In genomic region chr19:51131780-51132680, GRCh38 we compare ENCODE assay signal across 8 cellular contexts. TPM values are rescaled to one million over a fixed set of nuclear protein-coding genes. Genes with fewer than 3 reads are reported as not detected.
A peak's percentile ranks its signal among the peaks of the same experiment; 100 is the strongest.
DNase-seq lines count a peak whose midpoint lies in the region; ATAC-seq, FAIRE-seq and TF ChIP-seq lines count a peak whose summit lies in the region.

No MANE protein-coding gene starts in this region.

- H3K27ac Mint-ChIP-seq in CD4-positive, alpha-beta memory T cell = peak overlapping the region; percentile 47 to 89 (median 87)
- H3K27ac Mint-ChIP-seq in MCF 10A (ENCODE audit: low read depth, unreplicated experiment) = no peak overlapping the region

- BruUV-seq in MCF 10A (replicated peaks; lab: Mats Ljungman, UMichigan) = no TSS peak

- peaks cover 0 to 7% (median 0%) of the 10 kb centered on the region in 8 donors for H3K9me3 Mint-ChIP-seq in CD4-positive, alpha-beta memory T cell
- H3K9me3 Mint-ChIP-seq in MCF 10A (ENCODE audit: unreplicated experiment) = peaks cover 4% of the 10 kb centered on the region

- POLR2A ChIA-PET in CD4-positive, alpha-beta memory T cell (lab: Charles Lee; ENCODE audit: partially characterized antibody) = interaction anchor here (0.6 to 1.1 kb wide), 5 partner anchors 8 to 621 kb away, joined by 3 to 6 read pairs (median 3); partner anchors contain the start of gene JOSD2
- POLR2A ChIA-PET in MCF 10A (lab: Yijun Ruan, JAX) = no interaction called here

- peaks cover 27 to 62% (median 43%) of the 10 kb centered on the region in 4 donors for H3K4me1 Mint-ChIP-seq in CD4-positive, alpha-beta memory T cell
- no peaks in the 10 kb centered on the region for H3K4me1 Mint-ChIP-seq in MCF 10A (ENCODE audit: insufficient read depth, unreplicated experiment)

- no peak for ATAC-seq in lung (ENCODE audit: insufficient read depth, low FRiP score)
- no peak for ATAC-seq in psoas muscle

- H3K36me3 ChIP-seq in CD4-positive, alpha-beta memory T cell (ENCODE audit: insufficient read depth, low read length) = no peaks in the 10 kb centered on the region
- H3K36me3 ChIP-seq in lung (ENCODE audit: control insufficient read depth in 2 of 2, insufficient read depth in 2 of 2, low read length in 2 of 2) (no peaks in the 10 kb centered on the region), psoas muscle (ENCODE audit: insufficient read depth in 1 of 2, low read depth in 1 of 2) (no peaks in the 10 kb centered on the region)

- in situ Hi-C loops in astrocyte of the spinal cord (cut with HindIII; ENCODE audit: low sequenced_read_pairs) = no loop called here

- H3K4me3 ChIP-seq in CD4-positive, alpha-beta memory T cell (ENCODE audit: low read length in 2 of 2) = peak overlapping the region in 1 of 2 donors; percentile 32
- no peak overlapping the region for H3K4me3 ChIP-seq in astrocyte of the spinal cord (ENCODE audit: low read depth, low read length)
- no peak overlapping the region for H3K4me3 ChIP-seq in lung
- H3K4me3 ChIP-seq in psoas muscle = no peak overlapping the region

- H3K27me3 Mint-ChIP-seq in CD4-positive, alpha-beta memory T cell = no peaks in the 10 kb centered on the region
- H3K27me3 Mint-ChIP-seq in MCF 10A (ENCODE audit: insufficient read depth, unreplicated experiment) = no peaks in the 10 kb centered on the region

- TF ChIP-seq CTCF in astrocyte of the spinal cord (IDR thresholded peaks at IDR 0.05; ENCODE audit: low read depth, low read length) (no peak), lung (IDR thresholded peaks at IDR 0.05; ENCODE audit: control extremely low read depth, extremely low read depth) (no peak), MCF 10A (IDR thresholded peaks at IDR 0.05; ENCODE audit: unreplicated experiment) (no peak), D721Med (IDR thresholded peaks at IDR 0.05; ENCODE audit: insufficient read depth, missing control alignments) (no peak), psoas muscle (IDR thresholded peaks at IDR 0.05) (no peak)

- 30 to 46% methylated on average over 24 of the region's 24 CpGs for WGBS in lung, 2 donors
- 43 to 50% (median 43%) methylated on average over 24 of the region's 24 CpGs for WGBS in psoas muscle, 3 donors

- H3K36me3 Mint-ChIP-seq in CD4-positive, alpha-beta memory T cell = peaks cover 3 to 7% of the 10 kb centered on the region in 2 donors
- no peaks in the 10 kb centered on the region for H3K36me3 Mint-ChIP-seq in MCF 10A (ENCODE audit: insufficient read depth, unreplicated experiment)

- CTCF ChIA-PET in CD4-positive, alpha-beta memory T cell (lab: Charles Lee; ENCODE audit: partially characterized antibody) = interaction anchor here (4.6 kb wide), 1 partner anchor 26 kb away, joined by 45 read pairs; no protein-coding TSS in a partner anchor
- CTCF ChIA-PET in MCF 10A (lab: Yijun Ruan, JAX) = interaction anchor here (0.7 kb wide), 1 partner anchor 210 kb away, joined by 3 read pairs; no protein-coding TSS in a partner anchor

- H3K4me3 Mint-ChIP-seq in CD4-positive, alpha-beta memory T cell = peak overlapping the region; percentile 67 to 93 (median 82)
- no peak overlapping the region for H3K4me3 Mint-ChIP-seq in MCF 10A (ENCODE audit: unreplicated experiment)

- H3K9me3 ChIP-seq in CD4-positive, alpha-beta memory T cell (ENCODE audit: control insufficient read depth in 1 of 2, low read length in 2 of 2) = no peaks in the 10 kb centered on the region
- H3K9me3 ChIP-seq in lung (ENCODE audit: control insufficient read depth in 2 of 2, insufficient read depth in 1 of 2, low read length in 1 of 2) (no peaks in the 10 kb centered on the region), psoas muscle (no peaks in the 10 kb centered on the region)

- H3K27me3 ChIP-seq in CD4-positive, alpha-beta memory T cell (ENCODE audit: insufficient read depth, low read length) = no peaks in the 10 kb centered on the region
- H3K27me3 ChIP-seq in lung (ENCODE audit: control insufficient read depth, insufficient read depth) (no peaks in the 10 kb centered on the region), psoas muscle (ENCODE audit: insufficient read depth in 3 of 3, low read length in 2 of 3) (no peaks in the 10 kb centered on the region)

- FAIRE-seq in D721Med (lab: Jason Lieb, UNC) = no peak

- intact Hi-C loops in CD4-positive, alpha-beta memory T cell (cut with micrococcal nuclease) = loop anchor here (5.0 kb wide), 1 partner anchor 35 kb away; no protein-coding TSS in a partner anchor
- intact Hi-C loops in MCF 10A (cut with micrococcal nuclease) (no loop called here), psoas muscle (cut with DNase I) (no loop called here)

- H3K4me1 ChIP-seq in CD4-positive, alpha-beta memory T cell (ENCODE audit: insufficient read depth, low read length) = peaks cover 59% of the 10 kb centered on the region
- H3K4me1 ChIP-seq in lung (ENCODE audit: control insufficient read depth in 2 of 2, insufficient read depth in 2 of 2, low read length in 2 of 2) (peaks cover 0 to 7% of the 10 kb centered on the region in 2 donors), psoas muscle (no peaks in the 10 kb centered on the region)

- peak in 4 of 5 donors; percentile 27 to 37 (median 32) for DNase-seq in CD4-positive, alpha-beta memory T cell
- DNase-seq in Kasumi-1 (lab: John Stamatoyannopoulos, UW) (peak; percentile 70 to 73), astrocyte of the spinal cord (ENCODE audit: low read depth, low spot score) (peak; percentile 1), lung (ENCODE audit: low spot score) (peak; percentile 78), MCF 10A (ENCODE audit: unreplicated experiment) (no peak), D721Med (ENCODE audit: insufficient read length, low spot score) (no peak), SKM-1 (lab: John Stamatoyannopoulos, UW; ENCODE audit: unreplicated experiment) (no peak), psoas muscle (no peak)

- no peak overlapping the region for H3K27ac ChIP-seq in CD4-positive, alpha-beta memory T cell (ENCODE audit: low read depth, low read length)
- H3K27ac ChIP-seq in lung (ENCODE audit: low read depth in 1 of 2, low read length in 1 of 2) (peak overlapping the region in 1 of 2 donors; percentile 85), psoas muscle (no peak overlapping the region)

RNA-seq across cellular contexts. Expression of gene SIGLEC9, which starts 7.3 kb away (rescaled TPM):
- 1 to 10 TPM; 3.4 to 3.9 TPM for total RNA-seq in CD4-positive, alpha-beta memory T cell
- polyA plus RNA-seq in CD4-positive, alpha-beta memory T cell = 1 to 10 TPM; 2.4 to 2.6 TPM
- 10 to 100 TPM in 1 of 2 donors, 1 to 10 TPM in 1; 4.5 to 25.7 TPM for total RNA-seq in lung
- polyA plus RNA-seq in lung = 10 to 100 TPM in 1 of 2 donors, 1 to 10 TPM in 1; 4.3 to 57.0 TPM
- not detected in 2 replicates for total RNA-seq in MCF 10A (2022)
- 1 to 10 TPM in 3 of 4 donors, under 1 TPM in 1; 0.73 to 2.2 (median 1.8) TPM for total RNA-seq in psoas muscle
- under 1 TPM; 0.24 to 0.69 (median 0.25) TPM for polyA plus RNA-seq in psoas muscle

RNA-seq across cellular contexts. Expression of gene SIGLEC7, which starts 10.1 kb away (rescaled TPM):
- total RNA-seq in CD4-positive, alpha-beta memory T cell = under 1 TPM; 0.25 to 0.52 TPM
- under 1 TPM in 1 of 2 donors, not detected in 1; 0.57 TPM for polyA plus RNA-seq in CD4-positive, alpha-beta memory T cell
- total RNA-seq in lung (10 to 100 TPM in 1 of 2 donors, 1 to 10 TPM in 1; 6.3 to 13.4 TPM), MCF 10A (2022) (not detected in 2 replicates), psoas muscle (under 1 TPM; 0.38 to 0.82 (median 0.50) TPM)
- polyA plus RNA-seq in lung (10 to 100 TPM in 1 of 2 donors, 1 to 10 TPM in 1; 2.1 to 29.3 TPM), psoas muscle (under 1 TPM in 2 of 3 donors, not detected in 1; 0.08 to 0.60 TPM)

RNA-seq across cellular contexts. Expression of gene CTU1, which starts 23.8 kb away (rescaled TPM):
- total RNA-seq in CD4-positive, alpha-beta memory T cell = 10 to 100 TPM; 11.4 TPM
- polyA plus RNA-seq in CD4-positive, alpha-beta memory T cell = 1 to 10 TPM; 1.4 to 9.2 TPM
- total RNA-seq in lung (1 to 10 TPM; 3.2 to 9.8 TPM), MCF 10A (2022) (9.9 and 12.7 TPM in 2 replicates), psoas muscle (1 to 10 TPM; 4.9 to 9.1 (median 6.0) TPM)
- polyA plus RNA-seq in lung (1 to 10 TPM; 2.5 to 4.4 TPM), psoas muscle (1 to 10 TPM; 1.4 to 7.5 (median 2.1) TPM)

RNA-seq across cellular contexts. Expression of gene KLK14, which starts 49.3 kb away (rescaled TPM):
- total RNA-seq in CD4-positive, alpha-beta memory T cell = 1 to 10 TPM in 1 of 2 experiments, not detected in 1; 1.1 TPM
- not detected for polyA plus RNA-seq in CD4-positive, alpha-beta memory T cell
- 1 to 10 TPM in 1 of 2 donors, under 1 TPM in 1; 0.46 to 3.9 TPM for total RNA-seq in lung
- polyA plus RNA-seq in lung = 1 to 10 TPM in 1 of 2 donors, under 1 TPM in 1; 0.49 to 1.3 TPM
- total RNA-seq in MCF 10A (2022) = 0.30 TPM in 1 of 2 replicates, not detected in the other
- total RNA-seq in psoas muscle = not detected
- polyA plus RNA-seq in psoas muscle = under 1 TPM in 1 of 3 donors, not detected in 2; 0.20 TPM

Comparison
In these comparisons a context has a peak if more than half of its experiments do, and no peak if none do; other contexts are left out.
1. DNase-seq: peak in CD4-positive, alpha-beta memory T cell (4 of 5), Kasumi-1 (2 of 2), astrocyte of the spinal cord (single experiment) and lung (single experiment); none in MCF 10A (single experiment), D721Med (single experiment), SKM-1 (single experiment) and psoas muscle (0 of 2).